In the genomic region with DNA sequence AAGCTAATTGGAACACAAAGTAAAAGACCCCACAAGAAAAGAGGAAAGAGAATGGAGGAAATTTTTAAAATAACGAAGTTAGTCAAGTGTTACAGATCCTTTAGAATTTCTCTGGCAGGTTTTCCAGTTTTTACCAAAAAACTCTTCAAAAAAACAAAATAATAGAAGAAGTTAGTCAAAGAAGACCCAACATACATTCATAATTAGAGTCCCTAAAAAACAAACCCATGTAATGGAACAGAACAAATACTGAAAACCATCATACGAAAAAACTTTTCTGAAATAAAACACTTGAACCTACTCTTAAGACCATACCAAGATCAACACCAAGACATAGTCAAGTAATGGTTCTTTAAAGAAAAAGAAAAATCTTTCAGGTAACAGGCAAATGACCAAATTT, we compare ENCODE assay signal across 16 cellular contexts.
"Had no signal": no experiment of that assay in that cellular context is flagged by ENCODE, and none has a peak within 500 bp of the region (broad histone marks: within the 10 kb centered on the region; RNA-seq: fewer than 3 reads in every experiment).

No MANE protein-coding gene starts in this region.

- H3K4me1 ChIP-seq: parathyroid adenoma, testis had no signal

- H3K27me3 ChIP-seq: cardiac muscle cell, neutrophil, testis, upper lobe of left lung had no signal

- H3K36me3 ChIP-seq: cardiac muscle cell, neutrophil, upper lobe of left lung had no signal

- DNase-seq: activated B cell treated with CpG ODN at 0.5 μM for 24 hours; activated CD4-positive, alpha-beta T cell treated with anti-CD3 and anti-CD28 coated beads for 48 hours; activated naive CD4-positive, alpha-beta T cell treated with anti-CD3 and anti-CD28 coated beads, Interleukin-2, amount 50 U/mL, for 16 hours; amygdala; mesenchymal stem cell; mucosa of descending colon; naive B cell; stimulated activated CD4-positive, alpha-beta T cell treated with anti-CD3 and anti-CD28 coated beads, Interleukin-4, amount 100 ng/mL, for 1 hour; T-helper 9 cell; testis had no signal

- H3K27ac Mint-ChIP-seq: activated B cell treated with CpG ODN at 0.5 μM for 24 hours, naive B cell had no signal

- H3K27ac ChIP-seq: cardiac muscle cell, neutrophil, parathyroid adenoma, testis, upper lobe of left lung had no signal

- H3K9me3 ChIP-seq: neutrophil, testis had no signal

- H3K27me3 Mint-ChIP-seq: activated B cell treated with CpG ODN at 0.5 μM for 24 hours, naive B cell had no signal

- ATAC-seq: mucosa of descending colon, sciatic nerve had no signal

- H3K4me3 Mint-ChIP-seq: activated B cell treated with CpG ODN at 0.5 μM for 24 hours had no signal

- H3K4me3 ChIP-seq: cardiac muscle cell, mucosa of descending colon, smooth muscle cell, testis, upper lobe of left lung had no signal
